Comparison of ENCODE assay signal across 8 cellular contexts in the genomic region with DNA sequence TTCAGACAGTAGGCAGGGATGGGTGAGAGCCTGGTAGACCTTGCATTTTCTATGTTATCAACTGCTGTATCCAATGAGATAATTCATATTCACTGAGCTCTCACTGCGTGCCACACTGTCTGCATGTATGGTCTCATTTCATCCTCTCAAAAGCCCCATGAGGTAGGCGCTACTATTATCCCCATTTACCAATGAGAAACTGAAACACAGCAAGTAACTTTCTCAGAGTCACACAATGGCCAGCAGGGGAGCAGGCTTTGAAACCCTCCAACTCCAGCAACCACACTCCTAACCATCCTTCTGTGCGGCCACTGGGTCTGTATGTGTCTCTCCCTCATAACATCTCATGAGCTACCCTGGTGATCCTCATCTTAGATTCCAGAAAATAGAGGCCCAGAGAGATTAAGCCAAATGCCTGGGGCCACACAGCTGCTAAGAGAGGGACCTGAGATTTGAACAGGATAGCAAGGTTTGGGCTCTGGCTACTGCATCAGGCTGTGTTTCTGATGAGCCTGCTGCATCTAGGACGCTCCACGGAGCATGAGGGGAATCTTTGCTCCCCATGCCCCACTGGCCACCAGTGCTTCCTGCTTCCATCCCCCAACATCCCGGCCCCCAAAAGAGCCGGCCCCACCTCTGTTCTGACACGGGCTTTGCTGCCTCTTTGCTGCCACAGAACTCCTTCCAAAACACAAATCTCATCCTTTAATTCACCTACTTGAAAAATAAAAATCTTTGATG. TPM values are rescaled to one million over a fixed set of nuclear protein-coding genes. Genes with fewer than 3 reads are reported as not detected.
DNase-seq lines count a peak whose midpoint lies in the region; ATAC-seq and TF ChIP-seq lines count a peak whose summit lies in the region.

No MANE protein-coding gene starts in this region.

- ATAC-seq in GM21423 (IDR thresholded peaks at IDR 0.05; ENCODE audit: unreplicated experiment): peak; percentile 31

- H3K9me3 ChIP-seq in A673 (ENCODE audit: low read depth, low read length, poor library complexity, severe bottlenecking) (no peaks in the 10 kb centered on the region), endodermal cell (ENCODE audit: control insufficient read depth, low read length) (peaks cover 10% of the 10 kb centered on the region), esophagus squamous epithelium (no peaks in the 10 kb centered on the region)

- H3K4me3 Mint-ChIP-seq in endodermal cell (no peak overlapping the region), MCF 10A (ENCODE audit: unreplicated experiment) (no peak overlapping the region)

- 78 to 84% methylated on average over 8 of the region's 8 CpGs for WGBS in endodermal cell (ENCODE audit: insufficient coverage in 1 of 2, insufficient read length in 1 of 2), 2 experiments
- WGBS in esophagus squamous epithelium, 2 donors: 66 to 74% methylated on average over 8 of the region's 8 CpGs

- no peak overlapping the region for H3K9ac ChIP-seq in endodermal cell (ENCODE audit: extremely low read depth, low read length, poor library complexity, severe bottlenecking)

- no peaks in the 10 kb centered on the region for H3K36me3 Mint-ChIP-seq in endodermal cell (ENCODE audit: low read depth)
- H3K36me3 Mint-ChIP-seq in MCF 10A (ENCODE audit: insufficient read depth, unreplicated experiment): no peaks in the 10 kb centered on the region

- intact Hi-C loops in A673 (cut with micrococcal nuclease; ENCODE audit: unreplicated experiment) (loop anchor here (10.0 kb wide), 1 partner anchor 207 kb away; no protein-coding TSS in a partner anchor), esophagus squamous epithelium (cut with DNase I) (loop anchor here (10.0 kb wide), 1 partner anchor 197 kb away; a partner anchor contains a TSS), MCF 10A (cut with micrococcal nuclease) (no loop called here)

- H3K36me3 ChIP-seq in A673 (ENCODE audit: insufficient read depth, low read length, poor library complexity, severe bottlenecking) (no peaks in the 10 kb centered on the region), endodermal cell (ENCODE audit: control insufficient read depth, insufficient read depth, low read length) (no peaks in the 10 kb centered on the region), esophagus squamous epithelium (no peaks in the 10 kb centered on the region)

- H3K27me3 ChIP-seq in A673 (replicated peaks; ENCODE audit: insufficient read depth, low read depth, low read length, poor library complexity): no peaks in the 10 kb centered on the region
- no peaks in the 10 kb centered on the region for H3K27me3 ChIP-seq in endodermal cell (ENCODE audit: control insufficient read depth, insufficient read depth, low read length, poor library complexity, severe bottlenecking)
- H3K27me3 ChIP-seq in esophagus squamous epithelium: peaks cover 0 to 3% (median 0%) of the 10 kb centered on the region in 4 donors

- H3K4me1 ChIP-seq in A673 (ENCODE audit: insufficient read depth, low read length, poor library complexity, severe bottlenecking) (peaks cover 8% of the 10 kb centered on the region), endodermal cell (ENCODE audit: control insufficient read depth, insufficient read depth, low read length) (no peaks in the 10 kb centered on the region), esophagus squamous epithelium (peaks cover 19 to 78% (median 35%) of the 10 kb centered on the region in 3 donors)

- H3K27ac Mint-ChIP-seq in endodermal cell: no peak overlapping the region
- no peak overlapping the region for H3K27ac Mint-ChIP-seq in MCF 10A (ENCODE audit: low read depth, unreplicated experiment)

- CTCF ChIA-PET in A673 (lab: Charles Lee): no interaction called here
- CTCF ChIA-PET in MCF 10A (lab: Yijun Ruan, JAX): interaction anchor here (0.9 to 4.7 kb wide), 7 partner anchors 9 to 259 kb away, joined by 3 to 90 read pairs (median 4); no protein-coding TSS in a partner anchor

- POLR2A ChIA-PET in A673 (lab: Charles Lee; ENCODE audit: low non-redundant PET) (no interaction called here), MCF 10A (lab: Yijun Ruan, JAX) (interaction anchor here (0.5 to 2.3 kb wide), 4 partner anchors 19 to 121 kb away, joined by 3 to 7 read pairs (median 4); no protein-coding TSS in a partner anchor)

- H3K9me3 Mint-ChIP-seq in endodermal cell (peaks cover 6% of the 10 kb centered on the region), MCF 10A (ENCODE audit: unreplicated experiment) (no peaks in the 10 kb centered on the region)

- H3K4me3 ChIP-seq in A673 (ENCODE audit: low read depth, low read length, poor library complexity, severe bottlenecking) (no peak overlapping the region), endodermal cell (ENCODE audit: low read length) (no peak overlapping the region), esophagus squamous epithelium (no peak overlapping the region)

- no peak for TF ChIP-seq POLR2A in esophagus squamous epithelium (IDR thresholded peaks at IDR 0.05)

- H3K27me3 Mint-ChIP-seq in endodermal cell (ENCODE audit: insufficient read depth) (peaks cover 11% of the 10 kb centered on the region), MCF 10A (ENCODE audit: insufficient read depth, unreplicated experiment) (peaks cover 46% of the 10 kb centered on the region)

- DNase-seq in A673 (ENCODE audit: low spot score): no peak
- peak; percentile 58 for DNase-seq in T-helper 22 cell (ENCODE audit: low read depth)
- DNase-seq in endodermal cell: peak; percentile 68
- DNase-seq in esophagus squamous epithelium (lab: John Stamatoyannopoulos, UW): no peak
- DNase-seq in amygdala (lab: John Stamatoyannopoulos, UW): no peak
- DNase-seq in AG20443 (ENCODE audit: low spot score): no peak
- DNase-seq in MCF 10A (ENCODE audit: unreplicated experiment): no peak

- TF ChIP-seq CTCF in A673 (conservative IDR thresholded peaks at IDR 0.05; ENCODE audit: low read depth, low read length) (0 out of 2 replicates have a peak, but pooled peaks have one; percentile 9), endodermal cell (conservative IDR thresholded peaks at IDR 0.05) (peak; percentile 63), esophagus squamous epithelium (IDR thresholded peaks at IDR 0.05) (peak in 2 of 6 experiments; percentile 17 to 31), MCF 10A (IDR thresholded peaks at IDR 0.05; ENCODE audit: unreplicated experiment) (no peak)

- H3K4me1 Mint-ChIP-seq in endodermal cell (peaks cover 19% of the 10 kb centered on the region), MCF 10A (ENCODE audit: insufficient read depth, unreplicated experiment) (peaks cover 6% of the 10 kb centered on the region)

- BruUV-seq in A673 (replicated peaks; lab: Mats Ljungman, UMichigan) (no TSS peak), MCF 10A (replicated peaks; lab: Mats Ljungman, UMichigan) (no TSS peak)

- H3K27ac ChIP-seq in A673 (ENCODE audit: low read depth, low read length, poor library complexity, severe bottlenecking): no peak overlapping the region
- H3K27ac ChIP-seq in endodermal cell (ENCODE audit: low read depth, low read length): no peak overlapping the region
- peak overlapping the region in 1 of 4 donors; percentile 84 for H3K27ac ChIP-seq in esophagus squamous epithelium

RNA-seq across cellular contexts. Expression of a gene that starts 3.2 kb away (rescaled TPM):
- total RNA-seq in A673 (2021) (0.30 and 0.55 TPM in 2 replicates), endodermal cell (under 1 TPM in 1 of 2 donors, not detected in 1; 0.53 TPM), esophagus squamous epithelium (under 1 TPM in 3 of 4 donors, not detected in 1; 0.12 to 0.95 (median 0.53) TPM), MCF 10A (2022) (not detected in 2 replicates)
- polyA plus RNA-seq in endodermal cell (2013, experiment 1 of 2): 0.21 TPM
- not detected for polyA plus RNA-seq in endodermal cell (2013, experiment 2 of 2)

Comparison
In these comparisons a context has a peak if more than half of its experiments do, and no peak if none do; other contexts are left out.
1. DNase-seq: peak in T-helper 22 cell (single experiment) and endodermal cell (single experiment); none in A673 (single experiment), esophagus squamous epithelium (single experiment), amygdala (0 of 56), AG20443 (single experiment) and MCF 10A (single experiment).